Comparison of ENCODE assay signal across 11 cellular contexts in genomic region chr15:67927501-67928156, GRCh38.
A peak's percentile ranks its signal among the peaks of the same experiment; 100 is the strongest.
DNase-seq lines count a peak whose midpoint lies in the region; ATAC-seq and FAIRE-seq lines count a peak whose summit lies in the region.
"Had no signal": no experiment of that assay in that cellular context is flagged by ENCODE, and none has a peak within 500 bp of the region (broad histone marks: within the 10 kb centered on the region; RNA-seq: fewer than 3 reads in every experiment).

No MANE protein-coding gene starts in this region.

- no peak overlapping the region for H3K27ac ChIP-seq in GM23248
- no peak overlapping the region for H3K27ac ChIP-seq in small intestine (ENCODE audit: low read depth in 1 of 2, low read length in 1 of 2)

- POLR2A ChIA-PET in activated CD4-positive, alpha-beta T cell treated with anti-CD3 and anti-CD28 coated beads, Interleukin-2, amount 10 ng/mL, durations not matched to agents 7 days and 5 days (lab: Charles Lee) = no interaction called here

- peaks cover 2% of the 10 kb centered on the region for H3K27me3 Mint-ChIP-seq in activated naive CD4-positive, alpha-beta T cell treated with anti-CD3 and anti-CD28 coated beads for 36 hours (ENCODE audit: low read depth)
- no peaks in the 10 kb centered on the region for H3K27me3 Mint-ChIP-seq in activated CD4-positive, alpha-beta T cell treated with anti-CD3 and anti-CD28 coated beads, Interleukin-2, amount 10 ng/mL, durations not matched to agents 7 days and 5 days

- intact Hi-C loops in activated naive CD4-positive, alpha-beta T cell treated with anti-CD3 and anti-CD28 coated beads for 36 hours (cut with micrococcal nuclease) = no loop called here

- peak; percentile 31 for DNase-seq in GM23248
- DNase-seq in amniotic epithelial cell (ENCODE audit: low read depth) = peak; percentile 98
- peak; percentile 68 for DNase-seq in hepatic stellate cell (ENCODE audit: low spot score)
- peak; percentile 61 for DNase-seq in small intestine
- DNase-seq in activated naive CD4-positive, alpha-beta T cell treated with anti-CD3 and anti-CD28 coated beads for 36 hours = no peak
- no peak for DNase-seq in activated CD4-positive, alpha-beta T cell treated with anti-CD3 and anti-CD28 coated beads, Interleukin-2, amount 10 ng/mL, durations not matched to agents 7 days and 5 days
- no peak for DNase-seq in MV-4-11 (lab: John Stamatoyannopoulos, UW)
- DNase-seq: foreskin melanocyte, Kasumi-1, SHP77 had no signal

- ATAC-seq in GM21526 (IDR thresholded peaks at IDR 0.05; ENCODE audit: low FRiP score, unreplicated experiment) = no peak

- peaks cover 6% of the 10 kb centered on the region for H3K9me3 Mint-ChIP-seq in activated naive CD4-positive, alpha-beta T cell treated with anti-CD3 and anti-CD28 coated beads for 36 hours
- H3K9me3 Mint-ChIP-seq in activated CD4-positive, alpha-beta T cell treated with anti-CD3 and anti-CD28 coated beads, Interleukin-2, amount 10 ng/mL, durations not matched to agents 7 days and 5 days = peaks cover 12% of the 10 kb centered on the region

- no peaks in the 10 kb centered on the region for H3K9me3 ChIP-seq in GM23248 (ENCODE audit: low read depth)
- no peaks in the 10 kb centered on the region for H3K9me3 ChIP-seq in small intestine (ENCODE audit: control insufficient read depth, low read depth)

- no peaks in the 10 kb centered on the region for H3K4me1 Mint-ChIP-seq in activated naive CD4-positive, alpha-beta T cell treated with anti-CD3 and anti-CD28 coated beads for 36 hours (ENCODE audit: low read depth)
- H3K4me1 Mint-ChIP-seq in activated CD4-positive, alpha-beta T cell treated with anti-CD3 and anti-CD28 coated beads, Interleukin-2, amount 10 ng/mL, durations not matched to agents 7 days and 5 days = no peaks in the 10 kb centered on the region

- H3K27me3 ChIP-seq in GM23248 (replicated peaks; ENCODE audit: insufficient read depth) (peaks cover 3% of the 10 kb centered on the region; the same call in 1 of the 2 replicates), small intestine (ENCODE audit: control insufficient read depth in 2 of 2, insufficient read depth in 2 of 2, low read length in 2 of 2) (no peaks in the 10 kb centered on the region)

- H4K20me1 ChIP-seq in GM23248 (ENCODE audit: insufficient read depth) = no peaks in the 10 kb centered on the region

- no peaks in the 10 kb centered on the region for H3K9me2 ChIP-seq in GM23248 (ENCODE audit: insufficient read depth)

- H3K4me1 ChIP-seq in GM23248 (ENCODE audit: insufficient read depth) = no peaks in the 10 kb centered on the region
- H3K4me1 ChIP-seq in small intestine (ENCODE audit: control insufficient read depth in 2 of 2, insufficient read depth in 1 of 2, low read depth in 1 of 2, low read length in 1 of 2) = no peaks in the 10 kb centered on the region

- no peak overlapping the region for H2AFZ ChIP-seq in GM23248

- H3K4me3 ChIP-seq in GM23248 (no peak overlapping the region), small intestine (ENCODE audit: low read depth in 1 of 2, low read length in 2 of 2) (no peak overlapping the region)

- H3K9ac ChIP-seq in GM23248 = no peak overlapping the region

- in situ Hi-C loops in GM23248 (cut with MboI) = no loop called here

- H3F3A ChIP-seq in GM23248 (ENCODE audit: insufficient read depth) = no peaks in the 10 kb centered on the region

- H3K36me3 ChIP-seq in GM23248 (ENCODE audit: low read depth) (no peaks in the 10 kb centered on the region), small intestine (ENCODE audit: control insufficient read depth in 2 of 2, insufficient read depth in 2 of 2, low read length in 2 of 2) (no peaks in the 10 kb centered on the region)

- no peak overlapping the region for H3K4me2 ChIP-seq in GM23248 (ENCODE audit: unreplicated experiment)

- CTCF ChIA-PET in activated naive CD4-positive, alpha-beta T cell treated with anti-CD3 and anti-CD28 coated beads for 36 hours (lab: Charles Lee) = interaction anchor here (0.9 kb wide), 1 partner anchor 13 kb away, joined by 4 read pairs; no protein-coding TSS in a partner anchor
- CTCF ChIA-PET in activated CD4-positive, alpha-beta T cell treated with anti-CD3 and anti-CD28 coated beads, Interleukin-2, amount 10 ng/mL, durations not matched to agents 7 days and 5 days (lab: Charles Lee) = no interaction called here

- WGBS in GM23248 (ENCODE audit: low coverage in 1 of 2, low lambda C conversion rate in 2 of 2, missing lambda C conversion rate in 2 of 2), 2 experiments = 54 to 62% methylated on average over 8 of the region's 8 CpGs
- WGBS in small intestine, 3 donors = 17 to 31% (median 27%) methylated on average over 8 of the region's 8 CpGs

- no peak for FAIRE-seq in small intestine (lab: Jason Lieb, UNC)

- H3K4me3 Mint-ChIP-seq in activated naive CD4-positive, alpha-beta T cell treated with anti-CD3 and anti-CD28 coated beads for 36 hours = no peak overlapping the region
- no peak overlapping the region for H3K4me3 Mint-ChIP-seq in activated CD4-positive, alpha-beta T cell treated with anti-CD3 and anti-CD28 coated beads, Interleukin-2, amount 10 ng/mL, durations not matched to agents 7 days and 5 days

- H3K27ac Mint-ChIP-seq in activated naive CD4-positive, alpha-beta T cell treated with anti-CD3 and anti-CD28 coated beads for 36 hours = no peak overlapping the region
- H3K27ac Mint-ChIP-seq in activated CD4-positive, alpha-beta T cell treated with anti-CD3 and anti-CD28 coated beads, Interleukin-2, amount 10 ng/mL, durations not matched to agents 7 days and 5 days = no peak overlapping the region

- no peaks in the 10 kb centered on the region for H3K79me2 ChIP-seq in GM23248 (ENCODE audit: insufficient read depth)

- H3K36me3 Mint-ChIP-seq in activated naive CD4-positive, alpha-beta T cell treated with anti-CD3 and anti-CD28 coated beads for 36 hours (ENCODE audit: low read depth) = peaks cover 2% of the 10 kb centered on the region
- H3K36me3 Mint-ChIP-seq in activated CD4-positive, alpha-beta T cell treated with anti-CD3 and anti-CD28 coated beads, Interleukin-2, amount 10 ng/mL, durations not matched to agents 7 days and 5 days (ENCODE audit: low read depth) = no peaks in the 10 kb centered on the region

Comparison
In these comparisons a context has a peak if more than half of its experiments do, and no peak if none do; other contexts are left out.
1. DNase-seq: peak in GM23248 (single experiment), amniotic epithelial cell (single experiment), hepatic stellate cell (single experiment) and small intestine (single experiment); none in activated naive CD4-positive, alpha-beta T cell treated with anti-CD3 and anti-CD28 coated beads for 36 hours (single experiment), activated CD4-positive, alpha-beta T cell treated with anti-CD3 and anti-CD28 coated beads, Interleukin-2, amount 10 ng/mL, durations not matched to agents 7 days and 5 days (single experiment) and MV-4-11 (single experiment).